Comparison of ENCODE assay signal across 1 cellular context in the genomic region with DNA sequence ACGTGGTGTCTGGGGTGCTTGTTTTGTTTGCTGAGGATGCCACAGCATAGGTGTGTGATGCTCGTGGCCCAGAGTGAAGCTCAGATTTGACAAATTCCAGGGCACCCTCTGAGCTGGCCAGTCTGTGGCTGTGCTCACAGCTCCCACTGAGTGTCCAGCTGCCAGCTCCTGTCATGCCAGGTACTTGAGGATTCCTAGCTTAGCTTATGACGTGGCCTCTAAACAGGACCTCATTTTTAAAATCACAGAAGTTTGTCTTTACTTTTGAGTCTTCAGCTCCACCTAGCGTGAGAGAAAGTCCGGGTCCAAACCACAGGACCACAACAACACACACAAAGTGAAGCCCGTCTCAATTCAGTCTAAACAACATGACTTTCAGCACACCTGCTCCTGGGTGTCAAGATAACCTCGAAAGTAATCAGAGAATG.
TF ChIP-seq lines count a peak whose summit lies in the region.

No MANE protein-coding gene starts in this region.

TF ChIP-seq in SK-N-SH, 30 proteins besides CTCF, POLR2A, EP300 and RAD21 (continued from another document):
- no peak for TF ChIP-seq SMC3 (IDR thresholded peaks at IDR 0.05; ENCODE audit: low read depth, low read length)
- no peak for TF ChIP-seq FOSL2 (IDR thresholded peaks at IDR 0.05; ENCODE audit: borderline replicate concordance, low read depth)
- TF ChIP-seq CHD2 (IDR thresholded peaks at IDR 0.05; ENCODE audit: low read length, partially characterized antibody) = no peak
- TF ChIP-seq RXRA (IDR thresholded peaks at IDR 0.05; ENCODE audit: borderline replicate concordance, low read depth) = no peak
- no peak for TF ChIP-seq JUND (IDR thresholded peaks at IDR 0.05)
- TF ChIP-seq FOXJ3 (CRISPR knock-in tag; IDR thresholded peaks at IDR 0.05) = no peak
- TF ChIP-seq, protein P1, sequence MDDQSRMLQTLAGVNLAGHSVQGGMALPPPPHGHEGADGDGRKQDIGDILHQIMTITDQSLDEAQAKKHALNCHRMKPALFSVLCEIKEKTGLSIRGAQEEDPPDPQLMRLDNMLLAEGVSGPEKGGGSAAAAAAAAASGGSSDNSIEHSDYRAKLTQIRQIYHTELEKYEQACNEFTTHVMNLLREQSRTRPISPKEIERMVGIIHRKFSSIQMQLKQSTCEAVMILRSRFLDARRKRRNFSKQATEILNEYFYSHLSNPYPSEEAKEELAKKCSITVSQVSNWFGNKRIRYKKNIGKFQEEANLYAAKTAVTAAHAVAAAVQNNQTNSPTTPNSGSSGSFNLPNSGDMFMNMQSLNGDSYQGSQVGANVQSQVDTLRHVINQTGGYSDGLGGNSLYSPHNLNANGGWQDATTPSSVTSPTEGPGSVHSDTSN (IDR thresholded peaks at IDR 0.05) = no peak
- TF ChIP-seq RFX5 (IDR thresholded peaks at IDR 0.05; ENCODE audit: low read length) = no peak
- TF ChIP-seq RCOR1 (IDR thresholded peaks at IDR 0.05; ENCODE audit: low read length) = no peak
- TF ChIP-seq MXI1 (IDR thresholded peaks at IDR 0.05; ENCODE audit: low read depth, low read length) = no peak
- no peak for TF ChIP-seq USF1 (IDR thresholded peaks at IDR 0.05; ENCODE audit: borderline replicate concordance, low read depth)
